22 cellular contexts compared by ENCODE assay signal in genomic region chr10:53005612-53006325, GRCh38.
"Had no signal": no experiment of that assay in that cellular context is flagged by ENCODE, and none has a peak within 500 bp of the region (broad histone marks: within the 10 kb centered on the region; RNA-seq: fewer than 3 reads in every experiment).

No MANE protein-coding gene starts in this region.

- ATAC-seq: activated CD8-positive, alpha-beta T cell treated with anti-CD3 and anti-CD28 coated beads, Interleukin-2, amount 10 ng/mL, durations not matched to agents 7 days and 5 days; heart left ventricle; naive thymus-derived CD8-positive, alpha-beta T cell; stimulated activated naive CD8-positive, alpha-beta T cell treated with anti-CD3 and anti-CD28 coated beads, Interleukin-15, amount 100 ng/mL, for 72 hours had no signal

- H3K9me3 Mint-ChIP-seq: activated B cell treated with CpG ODN at 0.5 μM for 24 hours had no signal

- H3K4me3 ChIP-seq: heart left ventricle, right atrium auricular region, spleen, testis had no signal

- H3K27ac ChIP-seq: brain microvascular endothelial cell, right atrium auricular region, spleen, testis had no signal

- H3K4me3 Mint-ChIP-seq: activated B cell treated with CpG ODN at 0.5 μM for 24 hours; activated CD8-positive, alpha-beta T cell treated with anti-CD3 and anti-CD28 coated beads, Interleukin-2, amount 10 ng/mL, durations not matched to agents 7 days and 5 days; activated naive CD8-positive, alpha-beta T cell treated with anti-CD3 and anti-CD28 coated beads for 36 hours; dendritic cell treated with granulocyte-macrophage colony-stimulating factor and Interleukin-4, amounts not matched to agents 40 ng/mL and 50 ng/mL, for 4 days; immature natural killer cell; naive thymus-derived CD8-positive, alpha-beta T cell; stimulated activated naive CD8-positive, alpha-beta T cell treated with anti-CD3 and anti-CD28 coated beads, Interleukin-15, amount 100 ng/mL, for 72 hours had no signal

- H3K9me3 ChIP-seq: heart left ventricle, right atrium auricular region, spleen, testis had no signal

- H3K4me1 Mint-ChIP-seq: activated B cell treated with CpG ODN at 0.5 μM for 24 hours; activated naive CD8-positive, alpha-beta T cell treated with anti-CD3 and anti-CD28 coated beads for 36 hours; immature natural killer cell; naive thymus-derived CD8-positive, alpha-beta T cell; stimulated activated naive CD8-positive, alpha-beta T cell treated with anti-CD3 and anti-CD28 coated beads, Interleukin-15, amount 100 ng/mL, for 72 hours had no signal

- H3K27me3 ChIP-seq: brain microvascular endothelial cell, heart left ventricle, right atrium auricular region, spleen, testis had no signal

- H3K27ac Mint-ChIP-seq: activated B cell treated with CpG ODN at 0.5 μM for 24 hours; activated CD8-positive, alpha-beta T cell treated with anti-CD3 and anti-CD28 coated beads, Interleukin-2, amount 10 ng/mL, durations not matched to agents 7 days and 5 days; activated naive CD8-positive, alpha-beta T cell treated with anti-CD3 and anti-CD28 coated beads for 36 hours; immature natural killer cell; naive thymus-derived CD8-positive, alpha-beta T cell; stimulated activated naive CD8-positive, alpha-beta T cell treated with anti-CD3 and anti-CD28 coated beads, Interleukin-15, amount 100 ng/mL, for 72 hours had no signal

- H3K36me3 ChIP-seq: brain microvascular endothelial cell, heart left ventricle, right atrium auricular region, spleen had no signal

- FAIRE-seq: frontal cortex, TTC549 had no signal

- H3K36me3 Mint-ChIP-seq: activated naive CD8-positive, alpha-beta T cell treated with anti-CD3 and anti-CD28 coated beads for 36 hours; naive thymus-derived CD8-positive, alpha-beta T cell had no signal

- H3K27me3 Mint-ChIP-seq: activated B cell treated with CpG ODN at 0.5 μM for 24 hours; activated naive CD8-positive, alpha-beta T cell treated with anti-CD3 and anti-CD28 coated beads for 36 hours; dendritic cell treated with granulocyte-macrophage colony-stimulating factor and Interleukin-4, amounts not matched to agents 40 ng/mL and 50 ng/mL, for 4 days; naive thymus-derived CD8-positive, alpha-beta T cell; progenitor cell of endocrine pancreas; stimulated activated naive CD8-positive, alpha-beta T cell treated with anti-CD3 and anti-CD28 coated beads, Interleukin-15, amount 100 ng/mL, for 72 hours had no signal

- DNase-seq: activated B cell treated with CpG ODN at 0.5 μM for 24 hours; activated CD4-positive, alpha-beta T cell treated with anti-CD3 and anti-CD28 coated beads for 48 hours; activated CD8-positive, alpha-beta memory T cell treated with anti-CD3 and anti-CD28 coated beads, Interleukin-2, amount 50 U/mL, for 4 hours; activated CD8-positive, alpha-beta T cell treated with anti-CD3 and anti-CD28 coated beads, Interleukin-2, amount 10 ng/mL, durations not matched to agents 7 days and 5 days; activated naive CD8-positive, alpha-beta T cell treated with anti-CD3 and anti-CD28 coated beads for 36 hours; activated T-cell treated with anti-CD3 and anti-CD28 coated beads, Interleukin-2, amount 50 U/mL, for 48 hours; brain microvascular endothelial cell; cerebellar nuclear complex; heart left ventricle; immature natural killer cell; mammary epithelial cell; naive thymus-derived CD8-positive, alpha-beta T cell; nucleus accumbens; spleen; stimulated activated naive CD8-positive, alpha-beta T cell treated with anti-CD3 and anti-CD28 coated beads, Interleukin-15, amount 100 ng/mL, for 72 hours; SW 1271; testis had no signal

- H3K4me1 ChIP-seq: heart left ventricle, right atrium auricular region, spleen, testis had no signal
